In the genomic region with DNA sequence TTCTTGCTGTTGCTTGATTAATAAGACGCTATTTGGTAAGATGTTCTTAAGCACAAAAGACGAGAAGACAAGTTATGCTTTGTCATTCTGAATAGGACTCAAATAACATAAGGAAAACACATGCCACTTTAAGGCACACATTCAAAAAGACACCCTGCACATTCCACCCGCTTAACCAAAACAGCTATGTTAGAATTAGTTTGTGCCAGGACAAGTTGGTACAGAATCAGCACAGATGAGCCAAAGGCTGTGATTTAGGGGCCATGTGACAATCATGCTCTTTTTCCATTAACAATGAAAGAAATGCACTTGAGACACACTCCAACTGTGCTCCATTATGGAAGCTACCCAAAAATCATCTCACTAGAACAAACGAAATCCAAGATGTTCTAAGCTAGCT, we compare ENCODE assay signal across 8 cellular contexts. TPM values are rescaled to one million over a fixed set of nuclear protein-coding genes. Genes with fewer than 3 reads are reported as not detected.
A peak's percentile ranks its signal among the peaks of the same experiment; 100 is the strongest.
DNase-seq lines count a peak whose midpoint lies in the region; ATAC-seq and TF ChIP-seq lines count a peak whose summit lies in the region.

No MANE protein-coding gene starts in this region.

- no peak overlapping the region for H3K27ac Mint-ChIP-seq in activated T-helper 2 cell treated with anti-CD3 and anti-CD28 coated beads, Interferon-gamma antibody, Interleukin-2, Interleukin-4, amounts not matched to agents 10 μg/mL and 5 μg/mL and 100 μg/mL, durations not matched to agents 14 hours and 24 hours and 36 hours

- H3K27me3 Mint-ChIP-seq in activated T-cell treated with anti-CD3 and anti-CD28 coated beads, Interleukin-2, amount 50 U/mL, for 4 hours (ENCODE audit: low read depth), result no peaks in the 10 kb centered on the region
- H3K27me3 Mint-ChIP-seq in activated T-helper 2 cell treated with anti-CD3 and anti-CD28 coated beads, Interferon-gamma antibody, Interleukin-2, Interleukin-4, amounts not matched to agents 10 μg/mL and 5 μg/mL and 100 μg/mL, durations not matched to agents 14 hours and 24 hours and 36 hours (ENCODE audit: low read depth), result no peaks in the 10 kb centered on the region

- H3K36me3 ChIP-seq in thoracic aorta, result no peaks in the 10 kb centered on the region

- H3K4me1 ChIP-seq in thoracic aorta (ENCODE audit: control insufficient read depth in 1 of 2, low read depth in 2 of 2), result peaks cover 53 to 67% of the 10 kb centered on the region in 2 donors

- H3K4me1 Mint-ChIP-seq in activated T-cell treated with anti-CD3 and anti-CD28 coated beads, Interleukin-2, amount 50 U/mL, for 4 hours (ENCODE audit: low read depth), result peaks cover 74% of the 10 kb centered on the region
- peaks cover 61% of the 10 kb centered on the region for H3K4me1 Mint-ChIP-seq in activated T-helper 2 cell treated with anti-CD3 and anti-CD28 coated beads, Interferon-gamma antibody, Interleukin-2, Interleukin-4, amounts not matched to agents 10 μg/mL and 5 μg/mL and 100 μg/mL, durations not matched to agents 14 hours and 24 hours and 36 hours (ENCODE audit: low read depth)

- peak overlapping the region; percentile 22 for H3K4me3 ChIP-seq in thoracic aorta

- no peaks in the 10 kb centered on the region for H3K9me3 Mint-ChIP-seq in activated T-cell treated with anti-CD3 and anti-CD28 coated beads, Interleukin-2, amount 50 U/mL, for 4 hours
- H3K9me3 Mint-ChIP-seq in activated T-helper 2 cell treated with anti-CD3 and anti-CD28 coated beads, Interferon-gamma antibody, Interleukin-2, Interleukin-4, amounts not matched to agents 10 μg/mL and 5 μg/mL and 100 μg/mL, durations not matched to agents 14 hours and 24 hours and 36 hours, result no peaks in the 10 kb centered on the region

- peak overlapping the region; percentile 88 for H3K4me3 Mint-ChIP-seq in activated T-cell treated with anti-CD3 and anti-CD28 coated beads, Interleukin-2, amount 50 U/mL, for 4 hours
- peak overlapping the region; percentile 81 for H3K4me3 Mint-ChIP-seq in activated T-helper 2 cell treated with anti-CD3 and anti-CD28 coated beads, Interferon-gamma antibody, Interleukin-2, Interleukin-4, amounts not matched to agents 10 μg/mL and 5 μg/mL and 100 μg/mL, durations not matched to agents 14 hours and 24 hours and 36 hours (ENCODE audit: low read depth)

- DNase-seq in activated T-cell treated with anti-CD3 and anti-CD28 coated beads, Interleukin-2, amount 50 U/mL, for 4 hours, result no peak
- DNase-seq in activated T-cell treated with anti-CD3 and anti-CD28 coated beads, Interleukin-2, amount 50 U/mL, for 1 hour, result no peak
- DNase-seq in activated T-helper 2 cell treated with anti-CD3 and anti-CD28 coated beads, Interferon-gamma antibody, Interleukin-2, Interleukin-4, amounts not matched to agents 10 μg/mL and 5 μg/mL and 100 μg/mL, durations not matched to agents 14 hours and 24 hours and 36 hours (ENCODE audit: low spot score), result no peak
- peak; percentile 81 for DNase-seq in inferior parietal cortex (ENCODE audit: extremely low spot score)
- no peak for DNase-seq in thoracic aorta (ENCODE audit: low spot score)
- no peak for DNase-seq in GF-D8 (lab: John Stamatoyannopoulos, UW)
- no peak for DNase-seq in NCI-H1694 treated with DMSO at 0.1 percent for 48 hours (lab: John Stamatoyannopoulos, UW)
- DNase-seq in stimulated activated naive CD4-positive, alpha-beta T cell (lab: John Stamatoyannopoulos, UW), result no peak

- intact Hi-C loops in activated T-helper 2 cell treated with anti-CD3 and anti-CD28 coated beads, Interferon-gamma antibody, Interleukin-2, Interleukin-4, amounts not matched to agents 10 μg/mL and 5 μg/mL and 100 μg/mL, durations not matched to agents 14 hours and 24 hours and 36 hours (cut with micrococcal nuclease), result loop anchor here (10.0 kb wide), 1 partner anchor 120 kb away; a partner anchor contains a TSS

- TF ChIP-seq CTCF in thoracic aorta (IDR thresholded peaks at IDR 0.05), result no peak

- peaks cover 21% of the 10 kb centered on the region for H3K36me3 Mint-ChIP-seq in activated T-cell treated with anti-CD3 and anti-CD28 coated beads, Interleukin-2, amount 50 U/mL, for 4 hours (ENCODE audit: insufficient read depth)
- peaks cover 47% of the 10 kb centered on the region for H3K36me3 Mint-ChIP-seq in activated T-helper 2 cell treated with anti-CD3 and anti-CD28 coated beads, Interferon-gamma antibody, Interleukin-2, Interleukin-4, amounts not matched to agents 10 μg/mL and 5 μg/mL and 100 μg/mL, durations not matched to agents 14 hours and 24 hours and 36 hours (ENCODE audit: low read depth)

- H3K27ac ChIP-seq in thoracic aorta, result peak overlapping the region; percentile 48 to 64

- no peaks in the 10 kb centered on the region for H3K9me3 ChIP-seq in thoracic aorta

- ATAC-seq in activated T-cell treated with anti-CD3 and anti-CD28 coated beads, Interleukin-2, amount 50 U/mL, for 4 hours, result no peak
- no peak for ATAC-seq in thoracic aorta (ENCODE audit: insufficient number of reproducible peaks, low FRiP score, low read depth)

- no peaks in the 10 kb centered on the region for H3K27me3 ChIP-seq in thoracic aorta (replicated peaks; ENCODE audit: insufficient read depth)

RNA-seq across cellular contexts. Expression of a gene that starts 3.4 kb away (rescaled TPM):
- 100 to 1,000 TPM; 241 to 281 (median 267) TPM for total RNA-seq in activated T-cell treated with anti-CD3 and anti-CD28 coated beads, Interleukin-2, amount 50 U/mL, for 4 hours
- total RNA-seq in activated T-helper 2 cell treated with anti-CD3 and anti-CD28 coated beads, Interferon-gamma antibody, Interleukin-2, Interleukin-4, amounts not matched to agents 10 μg/mL and 5 μg/mL and 100 μg/mL, durations not matched to agents 14 hours and 24 hours and 36 hours, result 201 and 206 TPM in 2 replicates
- 100 to 1,000 TPM in 1 of 2 donors, 10 to 100 TPM in 1; 68.1 to 135 TPM for total RNA-seq in thoracic aorta

RNA-seq across cellular contexts. Expression of a gene that starts 60.0 kb away (rescaled TPM):
- 100 to 1,000 TPM; 365 to 525 (median 419) TPM for total RNA-seq in activated T-cell treated with anti-CD3 and anti-CD28 coated beads, Interleukin-2, amount 50 U/mL, for 4 hours
- 238 and 260 TPM in 2 replicates for total RNA-seq in activated T-helper 2 cell treated with anti-CD3 and anti-CD28 coated beads, Interferon-gamma antibody, Interleukin-2, Interleukin-4, amounts not matched to agents 10 μg/mL and 5 μg/mL and 100 μg/mL, durations not matched to agents 14 hours and 24 hours and 36 hours
- total RNA-seq in thoracic aorta, result 10 to 100 TPM in 1 of 2 donors, 1 to 10 TPM in 1; 8.5 to 22.2 TPM

Comparison
In these comparisons a context has a peak if more than half of its experiments do, and no peak if none do; other contexts are left out.
1. RNA of a gene that starts 60.0 kb away (total RNA-seq): 365 to 525 TPM in activated T-cell treated with anti-CD3 and anti-CD28 coated beads, Interleukin-2, amount 50 U/mL, for 4 hours and 238 to 260 TPM in activated T-helper 2 cell treated with anti-CD3 and anti-CD28 coated beads, Interferon-gamma antibody, Interleukin-2, Interleukin-4, amounts not matched to agents 10 μg/mL and 5 μg/mL and 100 μg/mL, durations not matched to agents 14 hours and 24 hours and 36 hours; 8.5 to 22.2 TPM in thoracic aorta; every median in the first group is over 10 times any median in the second.